In the genomic region with DNA sequence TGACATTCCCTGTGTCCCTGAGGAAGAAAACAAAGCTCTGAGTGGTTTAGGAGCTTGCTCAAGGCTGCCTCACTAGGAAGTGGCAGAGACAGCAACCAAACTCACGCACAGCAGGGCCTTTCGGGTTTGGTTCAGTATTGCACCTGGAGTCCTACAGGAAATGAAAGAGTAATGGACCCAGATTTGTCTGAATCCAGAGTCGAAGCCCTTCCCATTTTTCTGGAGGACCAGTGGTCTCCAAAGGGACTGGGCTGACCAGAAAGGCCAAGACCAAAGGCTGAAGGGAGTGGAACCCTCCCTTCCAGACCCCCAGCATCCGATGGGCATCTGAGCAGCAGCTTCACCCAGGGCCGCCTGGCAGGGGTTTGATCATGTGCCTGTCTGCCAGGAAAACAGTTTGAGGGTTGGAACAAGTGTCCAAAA, we compare ENCODE assay signal across 2 cellular contexts.
A peak's percentile ranks its signal among the peaks of the same experiment; 100 is the strongest.
TF ChIP-seq lines count a peak whose summit lies in the region.

No MANE protein-coding gene starts in this region.

TF ChIP-seq in A549, 52 proteins besides CTCF, POLR2A, EP300 and RAD21:
- TF ChIP-seq GATA3 (IDR thresholded peaks at IDR 0.05; ENCODE audit: borderline replicate concordance) (no peak), RCOR1 (IDR thresholded peaks at IDR 0.05; ENCODE audit: low read depth, low read length) (no peak), RFX5 (IDR thresholded peaks at IDR 0.05) (no peak), JUNB (IDR thresholded peaks at IDR 0.05) (no peak), EHF (CRISPR knock-in tag; IDR thresholded peaks at IDR 0.05) (no peak), TP53 (CRISPR knock-in tag; IDR thresholded peaks at IDR 0.05) (no peak), ZNF302 (CRISPR knock-in tag; IDR thresholded peaks at IDR 0.05) (no peak), MYC (IDR thresholded peaks at IDR 0.05; ENCODE audit: borderline replicate concordance, low read length) (no peak), PBX3 (IDR thresholded peaks at IDR 0.05) (no peak), ZSCAN20 (CRISPR knock-in tag; IDR thresholded peaks at IDR 0.05) (no peak), CBX8 (IDR thresholded peaks at IDR 0.05) (no peak), NPAS2 (CRISPR knock-in tag; IDR thresholded peaks at IDR 0.05; ENCODE audit: borderline replicate concordance) (no peak), MAX (IDR thresholded peaks at IDR 0.05) (no peak), CHD4 (IDR thresholded peaks at IDR 0.05; ENCODE audit: borderline replicate concordance) (no peak), FOSB (CRISPR knock-in tag; IDR thresholded peaks at IDR 0.05) (no peak), JUN (IDR thresholded peaks at IDR 0.05) (no peak), HOXB5 (CRISPR knock-in tag; IDR thresholded peaks at IDR 0.05) (no peak), FOSL2 (IDR thresholded peaks at IDR 0.05) (no peak), FOSL2 (CRISPR knock-in tag; IDR thresholded peaks at IDR 0.05) (no peak)
- TF ChIP-seq, protein P1, sequence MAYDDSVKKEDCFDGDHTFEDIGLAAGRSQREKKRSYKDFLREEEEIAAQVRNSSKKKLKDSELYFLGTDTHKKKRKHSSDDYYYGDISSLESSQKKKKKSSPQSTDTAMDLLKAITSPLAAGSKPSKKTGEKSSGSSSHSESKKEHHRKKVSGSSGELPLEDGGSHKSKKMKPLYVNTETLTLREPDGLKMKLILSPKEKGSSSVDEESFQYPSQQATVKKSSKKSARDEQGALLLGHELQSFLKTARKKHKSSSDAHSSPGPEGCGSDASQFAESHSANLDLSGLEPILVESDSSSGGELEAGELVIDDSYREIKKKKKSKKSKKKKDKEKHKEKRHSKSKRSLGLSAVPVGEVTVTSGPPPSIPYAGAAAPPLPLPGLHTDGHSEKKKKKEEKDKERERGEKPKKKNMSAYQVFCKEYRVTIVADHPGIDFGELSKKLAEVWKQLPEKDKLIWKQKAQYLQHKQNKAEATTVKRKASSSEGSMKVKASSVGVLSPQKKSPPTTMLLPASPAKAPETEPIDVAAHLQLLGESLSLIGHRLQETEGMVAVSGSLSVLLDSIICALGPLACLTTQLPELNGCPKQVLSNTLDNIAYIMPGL (CRISPR knock-in tag; IDR thresholded peaks at IDR 0.05; ENCODE audit: borderline replicate concordance), result no peak

TF ChIP-seq in K562, 482 proteins besides CTCF, POLR2A, EP300 and RAD21:
- TF ChIP-seq, protein P2, sequence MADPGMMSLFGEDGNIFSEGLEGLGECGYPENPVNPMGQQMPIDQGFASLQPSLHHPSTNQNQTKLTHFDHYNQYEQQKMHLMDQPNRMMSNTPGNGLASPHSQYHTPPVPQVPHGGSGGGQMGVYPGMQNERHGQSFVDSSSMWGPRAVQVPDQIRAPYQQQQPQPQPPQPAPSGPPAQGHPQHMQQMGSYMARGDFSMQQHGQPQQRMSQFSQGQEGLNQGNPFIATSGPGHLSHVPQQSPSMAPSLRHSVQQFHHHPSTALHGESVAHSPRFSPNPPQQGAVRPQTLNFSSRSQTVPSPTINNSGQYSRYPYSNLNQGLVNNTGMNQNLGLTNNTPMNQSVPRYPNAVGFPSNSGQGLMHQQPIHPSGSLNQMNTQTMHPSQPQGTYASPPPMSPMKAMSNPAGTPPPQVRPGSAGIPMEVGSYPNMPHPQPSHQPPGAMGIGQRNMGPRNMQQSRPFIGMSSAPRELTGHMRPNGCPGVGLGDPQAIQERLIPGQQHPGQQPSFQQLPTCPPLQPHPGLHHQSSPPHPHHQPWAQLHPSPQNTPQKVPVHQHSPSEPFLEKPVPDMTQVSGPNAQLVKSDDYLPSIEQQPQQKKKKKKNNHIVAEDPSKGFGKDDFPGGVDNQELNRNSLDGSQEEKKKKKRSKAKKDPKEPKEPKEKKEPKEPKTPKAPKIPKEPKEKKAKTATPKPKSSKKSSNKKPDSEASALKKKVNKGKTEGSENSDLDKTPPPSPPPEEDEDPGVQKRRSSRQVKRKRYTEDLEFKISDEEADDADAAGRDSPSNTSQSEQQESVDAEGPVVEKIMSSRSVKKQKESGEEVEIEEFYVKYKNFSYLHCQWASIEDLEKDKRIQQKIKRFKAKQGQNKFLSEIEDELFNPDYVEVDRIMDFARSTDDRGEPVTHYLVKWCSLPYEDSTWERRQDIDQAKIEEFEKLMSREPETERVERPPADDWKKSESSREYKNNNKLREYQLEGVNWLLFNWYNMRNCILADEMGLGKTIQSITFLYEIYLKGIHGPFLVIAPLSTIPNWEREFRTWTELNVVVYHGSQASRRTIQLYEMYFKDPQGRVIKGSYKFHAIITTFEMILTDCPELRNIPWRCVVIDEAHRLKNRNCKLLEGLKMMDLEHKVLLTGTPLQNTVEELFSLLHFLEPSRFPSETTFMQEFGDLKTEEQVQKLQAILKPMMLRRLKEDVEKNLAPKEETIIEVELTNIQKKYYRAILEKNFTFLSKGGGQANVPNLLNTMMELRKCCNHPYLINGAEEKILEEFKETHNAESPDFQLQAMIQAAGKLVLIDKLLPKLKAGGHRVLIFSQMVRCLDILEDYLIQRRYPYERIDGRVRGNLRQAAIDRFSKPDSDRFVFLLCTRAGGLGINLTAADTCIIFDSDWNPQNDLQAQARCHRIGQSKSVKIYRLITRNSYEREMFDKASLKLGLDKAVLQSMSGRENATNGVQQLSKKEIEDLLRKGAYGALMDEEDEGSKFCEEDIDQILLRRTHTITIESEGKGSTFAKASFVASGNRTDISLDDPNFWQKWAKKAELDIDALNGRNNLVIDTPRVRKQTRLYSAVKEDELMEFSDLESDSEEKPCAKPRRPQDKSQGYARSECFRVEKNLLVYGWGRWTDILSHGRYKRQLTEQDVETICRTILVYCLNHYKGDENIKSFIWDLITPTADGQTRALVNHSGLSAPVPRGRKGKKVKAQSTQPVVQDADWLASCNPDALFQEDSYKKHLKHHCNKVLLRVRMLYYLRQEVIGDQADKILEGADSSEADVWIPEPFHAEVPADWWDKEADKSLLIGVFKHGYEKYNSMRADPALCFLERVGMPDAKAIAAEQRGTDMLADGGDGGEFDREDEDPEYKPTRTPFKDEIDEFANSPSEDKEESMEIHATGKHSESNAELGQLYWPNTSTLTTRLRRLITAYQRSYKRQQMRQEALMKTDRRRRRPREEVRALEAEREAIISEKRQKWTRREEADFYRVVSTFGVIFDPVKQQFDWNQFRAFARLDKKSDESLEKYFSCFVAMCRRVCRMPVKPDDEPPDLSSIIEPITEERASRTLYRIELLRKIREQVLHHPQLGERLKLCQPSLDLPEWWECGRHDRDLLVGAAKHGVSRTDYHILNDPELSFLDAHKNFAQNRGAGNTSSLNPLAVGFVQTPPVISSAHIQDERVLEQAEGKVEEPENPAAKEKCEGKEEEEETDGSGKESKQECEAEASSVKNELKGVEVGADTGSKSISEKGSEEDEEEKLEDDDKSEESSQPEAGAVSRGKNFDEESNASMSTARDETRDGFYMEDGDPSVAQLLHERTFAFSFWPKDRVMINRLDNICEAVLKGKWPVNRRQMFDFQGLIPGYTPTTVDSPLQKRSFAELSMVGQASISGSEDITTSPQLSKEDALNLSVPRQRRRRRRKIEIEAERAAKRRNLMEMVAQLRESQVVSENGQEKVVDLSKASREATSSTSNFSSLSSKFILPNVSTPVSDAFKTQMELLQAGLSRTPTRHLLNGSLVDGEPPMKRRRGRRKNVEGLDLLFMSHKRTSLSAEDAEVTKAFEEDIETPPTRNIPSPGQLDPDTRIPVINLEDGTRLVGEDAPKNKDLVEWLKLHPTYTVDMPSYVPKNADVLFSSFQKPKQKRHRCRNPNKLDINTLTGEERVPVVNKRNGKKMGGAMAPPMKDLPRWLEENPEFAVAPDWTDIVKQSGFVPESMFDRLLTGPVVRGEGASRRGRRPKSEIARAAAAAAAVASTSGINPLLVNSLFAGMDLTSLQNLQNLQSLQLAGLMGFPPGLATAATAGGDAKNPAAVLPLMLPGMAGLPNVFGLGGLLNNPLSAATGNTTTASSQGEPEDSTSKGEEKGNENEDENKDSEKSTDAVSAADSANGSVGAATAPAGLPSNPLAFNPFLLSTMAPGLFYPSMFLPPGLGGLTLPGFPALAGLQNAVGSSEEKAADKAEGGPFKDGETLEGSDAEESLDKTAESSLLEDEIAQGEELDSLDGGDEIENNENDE (IDR thresholded peaks at IDR 0.05; ENCODE audit: low read depth, low read length), result no peak
- TF ChIP-seq EZH2 (IDR thresholded peaks at IDR 0.05; ENCODE audit: borderline replicate concordance, low read depth, low read length) (0 out of 2 replicates have a peak, but pooled peaks have one; percentile 68), CHAMP1 (IDR thresholded peaks at IDR 0.05) (no peak), BRF1 (IDR thresholded peaks at IDR 0.05; ENCODE audit: borderline replicate concordance, extremely low read depth, insufficient read length) (no peak)
TF ChIP-seq in K562: peak in this region for 1.
